2 cellular contexts compared by ENCODE assay signal in the genomic region with DNA sequence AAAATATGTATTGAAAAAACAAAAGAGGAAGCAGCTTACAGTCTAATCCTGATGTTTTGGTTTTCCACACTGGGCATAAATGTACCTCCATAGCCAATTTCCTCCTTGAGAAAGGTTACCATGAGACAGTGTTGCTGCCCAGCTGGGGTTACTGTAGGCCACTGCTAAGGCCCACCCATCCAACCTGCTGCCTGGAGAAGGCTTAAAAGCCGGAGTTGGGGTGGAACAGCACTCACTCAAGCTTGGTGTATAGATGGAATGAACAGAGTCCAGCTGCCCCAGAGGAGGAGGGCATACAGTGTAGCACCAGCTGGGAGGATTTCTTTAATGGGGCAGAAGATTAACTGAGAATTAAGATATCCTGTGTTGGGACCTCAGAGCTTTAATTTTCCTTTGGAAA.
A peak's percentile ranks its signal among the peaks of the same experiment; 100 is the strongest.
TF ChIP-seq lines count a peak whose summit lies in the region.

No MANE protein-coding gene starts in this region.

TF ChIP-seq in liver, 16 proteins besides CTCF, POLR2A, EP300 and RAD21:
- peak; percentile 19 to 49 for TF ChIP-seq RXRA (IDR thresholded peaks at IDR 0.05)
- no peak for TF ChIP-seq JUND (IDR thresholded peaks at IDR 0.05)
- TF ChIP-seq SP1 (IDR thresholded peaks at IDR 0.05): peak; percentile 9
TF ChIP-seq in liver: peak in this region for 2.

TF ChIP-seq in HepG2, 621 proteins besides CTCF, POLR2A, EP300 and RAD21:
- TF ChIP-seq ZNF264 (CRISPR knock-in tag; IDR thresholded peaks at IDR 0.05): no peak
- TF ChIP-seq, protein P1, sequence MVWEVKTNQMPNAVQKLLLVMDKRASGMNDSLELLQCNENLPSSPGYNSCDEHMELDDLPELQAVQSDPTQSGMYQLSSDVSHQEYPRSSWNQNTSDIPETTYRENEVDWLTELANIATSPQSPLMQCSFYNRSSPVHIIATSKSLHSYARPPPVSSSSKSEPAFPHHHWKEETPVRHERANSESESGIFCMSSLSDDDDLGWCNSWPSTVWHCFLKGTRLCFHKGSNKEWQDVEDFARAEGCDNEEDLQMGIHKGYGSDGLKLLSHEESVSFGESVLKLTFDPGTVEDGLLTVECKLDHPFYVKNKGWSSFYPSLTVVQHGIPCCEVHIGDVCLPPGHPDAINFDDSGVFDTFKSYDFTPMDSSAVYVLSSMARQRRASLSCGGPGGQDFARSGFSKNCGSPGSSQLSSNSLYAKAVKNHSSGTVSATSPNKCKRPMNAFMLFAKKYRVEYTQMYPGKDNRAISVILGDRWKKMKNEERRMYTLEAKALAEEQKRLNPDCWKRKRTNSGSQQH (CRISPR knock-in tag; IDR thresholded peaks at IDR 0.05; ENCODE audit: low read depth): no peak
- TF ChIP-seq, protein P2, sequence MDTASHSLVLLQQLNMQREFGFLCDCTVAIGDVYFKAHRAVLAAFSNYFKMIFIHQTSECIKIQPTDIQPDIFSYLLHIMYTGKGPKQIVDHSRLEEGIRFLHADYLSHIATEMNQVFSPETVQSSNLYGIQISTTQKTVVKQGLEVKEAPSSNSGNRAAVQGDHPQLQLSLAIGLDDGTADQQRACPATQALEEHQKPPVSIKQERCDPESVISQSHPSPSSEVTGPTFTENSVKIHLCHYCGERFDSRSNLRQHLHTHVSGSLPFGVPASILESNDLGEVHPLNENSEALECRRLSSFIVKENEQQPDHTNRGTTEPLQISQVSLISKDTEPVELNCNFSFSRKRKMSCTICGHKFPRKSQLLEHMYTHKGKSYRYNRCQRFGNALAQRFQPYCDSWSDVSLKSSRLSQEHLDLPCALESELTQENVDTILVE (CRISPR knock-in tag; IDR thresholded peaks at IDR 0.05): no peak
- no peak for TF ChIP-seq MBD4 (IDR thresholded peaks at IDR 0.05; ENCODE audit: borderline replicate concordance, low read length)
- TF ChIP-seq, protein P3, sequence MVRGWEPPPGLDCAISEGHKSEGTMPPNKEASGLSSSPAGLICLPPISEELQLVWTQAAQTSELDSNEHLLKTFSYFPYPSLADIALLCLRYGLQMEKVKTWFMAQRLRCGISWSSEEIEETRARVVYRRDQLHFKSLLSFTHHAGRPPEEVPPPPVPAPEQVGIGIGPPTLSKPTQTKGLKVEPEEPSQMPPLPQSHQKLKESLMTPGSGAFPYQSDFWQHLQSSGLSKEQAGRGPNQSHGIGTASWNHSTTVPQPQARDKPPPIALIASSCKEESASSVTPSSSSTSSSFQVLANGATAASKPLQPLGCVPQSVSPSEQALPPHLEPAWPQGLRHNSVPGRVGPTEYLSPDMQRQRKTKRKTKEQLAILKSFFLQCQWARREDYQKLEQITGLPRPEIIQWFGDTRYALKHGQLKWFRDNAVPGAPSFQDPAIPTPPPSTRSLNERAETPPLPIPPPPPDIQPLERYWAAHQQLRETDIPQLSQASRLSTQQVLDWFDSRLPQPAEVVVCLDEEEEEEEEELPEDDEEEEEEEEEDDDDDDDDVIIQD (CRISPR knock-in tag; IDR thresholded peaks at IDR 0.05; ENCODE audit: low read depth): no peak
- TF ChIP-seq, protein P4, sequence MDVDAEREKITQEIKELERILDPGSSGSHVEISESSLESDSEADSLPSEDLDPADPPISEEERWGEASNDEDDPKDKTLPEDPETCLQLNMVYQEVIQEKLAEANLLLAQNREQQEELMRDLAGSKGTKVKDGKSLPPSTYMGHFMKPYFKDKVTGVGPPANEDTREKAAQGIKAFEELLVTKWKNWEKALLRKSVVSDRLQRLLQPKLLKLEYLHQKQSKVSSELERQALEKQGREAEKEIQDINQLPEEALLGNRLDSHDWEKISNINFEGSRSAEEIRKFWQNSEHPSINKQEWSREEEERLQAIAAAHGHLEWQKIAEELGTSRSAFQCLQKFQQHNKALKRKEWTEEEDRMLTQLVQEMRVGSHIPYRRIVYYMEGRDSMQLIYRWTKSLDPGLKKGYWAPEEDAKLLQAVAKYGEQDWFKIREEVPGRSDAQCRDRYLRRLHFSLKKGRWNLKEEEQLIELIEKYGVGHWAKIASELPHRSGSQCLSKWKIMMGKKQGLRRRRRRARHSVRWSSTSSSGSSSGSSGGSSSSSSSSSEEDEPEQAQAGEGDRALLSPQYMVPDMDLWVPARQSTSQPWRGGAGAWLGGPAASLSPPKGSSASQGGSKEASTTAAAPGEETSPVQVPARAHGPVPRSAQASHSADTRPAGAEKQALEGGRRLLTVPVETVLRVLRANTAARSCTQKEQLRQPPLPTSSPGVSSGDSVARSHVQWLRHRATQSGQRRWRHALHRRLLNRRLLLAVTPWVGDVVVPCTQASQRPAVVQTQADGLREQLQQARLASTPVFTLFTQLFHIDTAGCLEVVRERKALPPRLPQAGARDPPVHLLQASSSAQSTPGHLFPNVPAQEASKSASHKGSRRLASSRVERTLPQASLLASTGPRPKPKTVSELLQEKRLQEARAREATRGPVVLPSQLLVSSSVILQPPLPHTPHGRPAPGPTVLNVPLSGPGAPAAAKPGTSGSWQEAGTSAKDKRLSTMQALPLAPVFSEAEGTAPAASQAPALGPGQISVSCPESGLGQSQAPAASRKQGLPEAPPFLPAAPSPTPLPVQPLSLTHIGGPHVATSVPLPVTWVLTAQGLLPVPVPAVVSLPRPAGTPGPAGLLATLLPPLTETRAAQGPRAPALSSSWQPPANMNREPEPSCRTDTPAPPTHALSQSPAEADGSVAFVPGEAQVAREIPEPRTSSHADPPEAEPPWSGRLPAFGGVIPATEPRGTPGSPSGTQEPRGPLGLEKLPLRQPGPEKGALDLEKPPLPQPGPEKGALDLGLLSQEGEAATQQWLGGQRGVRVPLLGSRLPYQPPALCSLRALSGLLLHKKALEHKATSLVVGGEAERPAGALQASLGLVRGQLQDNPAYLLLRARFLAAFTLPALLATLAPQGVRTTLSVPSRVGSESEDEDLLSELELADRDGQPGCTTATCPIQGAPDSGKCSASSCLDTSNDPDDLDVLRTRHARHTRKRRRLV (CRISPR knock-in tag; IDR thresholded peaks at IDR 0.05): no peak
- no peak for TF ChIP-seq RFXANK (CRISPR knock-in tag; IDR thresholded peaks at IDR 0.05)
- no peak for TF ChIP-seq CBFB (CRISPR knock-in tag; IDR thresholded peaks at IDR 0.05)
- no peak for TF ChIP-seq NR2F6 (IDR thresholded peaks at IDR 0.05)
- no peak for TF ChIP-seq NR2F6 (CRISPR knock-in tag; IDR thresholded peaks at IDR 0.05)
- TF ChIP-seq, protein P5, sequence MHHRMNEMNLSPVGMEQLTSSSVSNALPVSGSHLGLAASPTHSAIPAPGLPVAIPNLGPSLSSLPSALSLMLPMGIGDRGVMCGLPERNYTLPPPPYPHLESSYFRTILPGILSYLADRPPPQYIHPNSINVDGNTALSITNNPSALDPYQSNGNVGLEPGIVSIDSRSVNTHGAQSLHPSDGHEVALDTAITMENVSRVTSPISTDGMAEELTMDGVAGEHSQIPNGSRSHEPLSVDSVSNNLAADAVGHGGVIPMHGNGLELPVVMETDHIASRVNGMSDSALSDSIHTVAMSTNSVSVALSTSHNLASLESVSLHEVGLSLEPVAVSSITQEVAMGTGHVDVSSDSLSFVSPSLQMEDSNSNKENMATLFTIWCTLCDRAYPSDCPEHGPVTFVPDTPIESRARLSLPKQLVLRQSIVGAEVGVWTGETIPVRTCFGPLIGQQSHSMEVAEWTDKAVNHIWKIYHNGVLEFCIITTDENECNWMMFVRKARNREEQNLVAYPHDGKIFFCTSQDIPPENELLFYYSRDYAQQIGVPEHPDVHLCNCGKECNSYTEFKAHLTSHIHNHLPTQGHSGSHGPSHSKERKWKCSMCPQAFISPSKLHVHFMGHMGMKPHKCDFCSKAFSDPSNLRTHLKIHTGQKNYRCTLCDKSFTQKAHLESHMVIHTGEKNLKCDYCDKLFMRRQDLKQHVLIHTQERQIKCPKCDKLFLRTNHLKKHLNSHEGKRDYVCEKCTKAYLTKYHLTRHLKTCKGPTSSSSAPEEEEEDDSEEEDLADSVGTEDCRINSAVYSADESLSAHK (CRISPR knock-in tag; IDR thresholded peaks at IDR 0.05; ENCODE audit: borderline replicate concordance): no peak
- no peak for TF ChIP-seq ZNF564 (CRISPR knock-in tag; IDR thresholded peaks at IDR 0.05)
- TF ChIP-seq ZNF562 (CRISPR knock-in tag; IDR thresholded peaks at IDR 0.05; ENCODE audit: borderline replicate concordance): no peak
- TF ChIP-seq, protein P6, sequence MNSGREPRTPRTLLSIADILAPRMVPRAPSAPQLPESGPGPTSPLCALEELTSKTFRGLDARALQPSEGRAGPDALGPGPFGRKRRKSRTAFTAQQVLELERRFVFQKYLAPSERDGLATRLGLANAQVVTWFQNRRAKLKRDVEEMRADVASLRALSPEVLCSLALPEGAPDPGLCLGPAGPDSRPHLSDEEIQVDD (CRISPR knock-in tag; IDR thresholded peaks at IDR 0.05; ENCODE audit: borderline replicate concordance): no peak
